ENCODE assay signal across 28 cellular contexts in the genomic region with DNA sequence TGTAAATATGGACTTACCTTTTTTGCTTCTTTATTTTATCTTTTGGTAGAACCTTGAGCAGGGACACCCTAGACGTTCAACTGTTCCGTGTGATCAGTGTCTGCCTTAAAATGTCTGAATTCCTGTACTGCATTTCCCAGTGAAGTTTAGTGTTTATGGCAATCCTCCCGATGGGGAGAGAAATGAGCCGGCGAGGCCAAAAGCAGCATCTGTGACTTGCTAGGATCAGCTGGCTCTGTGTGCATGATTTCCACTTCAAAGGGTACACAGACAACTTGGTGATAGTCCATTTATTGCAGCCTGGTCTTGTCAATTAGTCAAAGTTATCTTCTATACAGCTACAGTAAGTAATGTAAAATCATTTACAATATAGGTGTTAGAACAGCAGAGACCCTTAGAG.
"Had no signal": no experiment of that assay in that cellular context is flagged by ENCODE, and none has a peak within 500 bp of the region (broad histone marks: within the 10 kb centered on the region; RNA-seq: fewer than 3 reads in every experiment).

No MANE protein-coding gene starts in this region.

- H3K27ac ChIP-seq: brain microvascular endothelial cell, cardiac muscle cell, SK-N-MC, WERI-Rb-1 had no signal

- H3K9me3 ChIP-seq: MG63 had no signal

- H3K36me3 ChIP-seq: brain microvascular endothelial cell, cardiac muscle cell, MG63, WERI-Rb-1 had no signal

- DNase-seq: activated CD4-positive, alpha-beta memory T cell treated with anti-CD3 and anti-CD28 coated beads, Interleukin-2, amount 10 ng/mL, durations not matched to agents 7 days and 5 days; activated CD4-positive, alpha-beta T cell treated with anti-CD3 and anti-CD28 coated beads for 36 hours; activated CD4-positive, alpha-beta T cell treated with anti-CD3 and anti-CD28 coated beads, Interleukin-2, amount 50 U/mL, for 1 hour; activated gamma-delta T cell; activated naive CD4-positive, alpha-beta T cell treated with anti-CD3 and anti-CD28 coated beads, Interleukin-2, amount 10 ng/mL, durations not matched to agents 7 days and 5 days; activated naive CD8-positive, alpha-beta T cell treated with anti-CD3 and anti-CD28 coated beads for 36 hours; activated T-cell treated with anti-CD3 and anti-CD28 coated beads for 4 hours; activated T-cell treated with anti-CD3 and anti-CD28 coated beads, Interleukin-2, amount 50 U/mL, for 48 hours; brain microvascular endothelial cell; MG63; MV-4-11; NCI-H1092 treated with DMSO at 0.1 percent for 48 hours; NCI-H1417 treated with DMSO at 0.1 percent for 48 hours; NCI-H187 treated with DMSO at 0.1 percent for 48 hours; NCI-H2081 treated with DMSO at 0.1 percent for 48 hours; NCI-H226; NCI-H510A treated with DMSO at 0.1 percent for 48 hours; NCI-H69; NK-92 treated with Interleukin-12 subunit alpha and Interleukin-12 subunit beta, amount 100 ng/mL, for 24 hours; OCI-M1; RPMI8226; T-helper 1 cell; WERI-Rb-1 had no signal

- ATAC-seq: activated CD4-positive, alpha-beta T cell treated with anti-CD3 and anti-CD28 coated beads for 36 hours; activated T-helper 17 cell treated with anti-CD3 and anti-CD28 coated beads, Interleukin-2, amount 50 U/mL, for 72 hours; Panc1; Right ventricle myocardium inferior had no signal

- H3K27me3 ChIP-seq: brain microvascular endothelial cell, cardiac muscle cell, MG63 had no signal

- H3K4me3 ChIP-seq: cardiac muscle cell, MG63, SK-N-MC had no signal
